1 cellular context compared by ENCODE assay signal in genomic region chr4:6408263-6408662, GRCh38.
TF ChIP-seq lines count a peak whose summit lies in the region.

No MANE protein-coding gene starts in this region.

TF ChIP-seq in GM23338, 12 proteins besides CTCF, POLR2A, EP300 and RAD21 (continued from another document):
- TF ChIP-seq, protein P1, sequence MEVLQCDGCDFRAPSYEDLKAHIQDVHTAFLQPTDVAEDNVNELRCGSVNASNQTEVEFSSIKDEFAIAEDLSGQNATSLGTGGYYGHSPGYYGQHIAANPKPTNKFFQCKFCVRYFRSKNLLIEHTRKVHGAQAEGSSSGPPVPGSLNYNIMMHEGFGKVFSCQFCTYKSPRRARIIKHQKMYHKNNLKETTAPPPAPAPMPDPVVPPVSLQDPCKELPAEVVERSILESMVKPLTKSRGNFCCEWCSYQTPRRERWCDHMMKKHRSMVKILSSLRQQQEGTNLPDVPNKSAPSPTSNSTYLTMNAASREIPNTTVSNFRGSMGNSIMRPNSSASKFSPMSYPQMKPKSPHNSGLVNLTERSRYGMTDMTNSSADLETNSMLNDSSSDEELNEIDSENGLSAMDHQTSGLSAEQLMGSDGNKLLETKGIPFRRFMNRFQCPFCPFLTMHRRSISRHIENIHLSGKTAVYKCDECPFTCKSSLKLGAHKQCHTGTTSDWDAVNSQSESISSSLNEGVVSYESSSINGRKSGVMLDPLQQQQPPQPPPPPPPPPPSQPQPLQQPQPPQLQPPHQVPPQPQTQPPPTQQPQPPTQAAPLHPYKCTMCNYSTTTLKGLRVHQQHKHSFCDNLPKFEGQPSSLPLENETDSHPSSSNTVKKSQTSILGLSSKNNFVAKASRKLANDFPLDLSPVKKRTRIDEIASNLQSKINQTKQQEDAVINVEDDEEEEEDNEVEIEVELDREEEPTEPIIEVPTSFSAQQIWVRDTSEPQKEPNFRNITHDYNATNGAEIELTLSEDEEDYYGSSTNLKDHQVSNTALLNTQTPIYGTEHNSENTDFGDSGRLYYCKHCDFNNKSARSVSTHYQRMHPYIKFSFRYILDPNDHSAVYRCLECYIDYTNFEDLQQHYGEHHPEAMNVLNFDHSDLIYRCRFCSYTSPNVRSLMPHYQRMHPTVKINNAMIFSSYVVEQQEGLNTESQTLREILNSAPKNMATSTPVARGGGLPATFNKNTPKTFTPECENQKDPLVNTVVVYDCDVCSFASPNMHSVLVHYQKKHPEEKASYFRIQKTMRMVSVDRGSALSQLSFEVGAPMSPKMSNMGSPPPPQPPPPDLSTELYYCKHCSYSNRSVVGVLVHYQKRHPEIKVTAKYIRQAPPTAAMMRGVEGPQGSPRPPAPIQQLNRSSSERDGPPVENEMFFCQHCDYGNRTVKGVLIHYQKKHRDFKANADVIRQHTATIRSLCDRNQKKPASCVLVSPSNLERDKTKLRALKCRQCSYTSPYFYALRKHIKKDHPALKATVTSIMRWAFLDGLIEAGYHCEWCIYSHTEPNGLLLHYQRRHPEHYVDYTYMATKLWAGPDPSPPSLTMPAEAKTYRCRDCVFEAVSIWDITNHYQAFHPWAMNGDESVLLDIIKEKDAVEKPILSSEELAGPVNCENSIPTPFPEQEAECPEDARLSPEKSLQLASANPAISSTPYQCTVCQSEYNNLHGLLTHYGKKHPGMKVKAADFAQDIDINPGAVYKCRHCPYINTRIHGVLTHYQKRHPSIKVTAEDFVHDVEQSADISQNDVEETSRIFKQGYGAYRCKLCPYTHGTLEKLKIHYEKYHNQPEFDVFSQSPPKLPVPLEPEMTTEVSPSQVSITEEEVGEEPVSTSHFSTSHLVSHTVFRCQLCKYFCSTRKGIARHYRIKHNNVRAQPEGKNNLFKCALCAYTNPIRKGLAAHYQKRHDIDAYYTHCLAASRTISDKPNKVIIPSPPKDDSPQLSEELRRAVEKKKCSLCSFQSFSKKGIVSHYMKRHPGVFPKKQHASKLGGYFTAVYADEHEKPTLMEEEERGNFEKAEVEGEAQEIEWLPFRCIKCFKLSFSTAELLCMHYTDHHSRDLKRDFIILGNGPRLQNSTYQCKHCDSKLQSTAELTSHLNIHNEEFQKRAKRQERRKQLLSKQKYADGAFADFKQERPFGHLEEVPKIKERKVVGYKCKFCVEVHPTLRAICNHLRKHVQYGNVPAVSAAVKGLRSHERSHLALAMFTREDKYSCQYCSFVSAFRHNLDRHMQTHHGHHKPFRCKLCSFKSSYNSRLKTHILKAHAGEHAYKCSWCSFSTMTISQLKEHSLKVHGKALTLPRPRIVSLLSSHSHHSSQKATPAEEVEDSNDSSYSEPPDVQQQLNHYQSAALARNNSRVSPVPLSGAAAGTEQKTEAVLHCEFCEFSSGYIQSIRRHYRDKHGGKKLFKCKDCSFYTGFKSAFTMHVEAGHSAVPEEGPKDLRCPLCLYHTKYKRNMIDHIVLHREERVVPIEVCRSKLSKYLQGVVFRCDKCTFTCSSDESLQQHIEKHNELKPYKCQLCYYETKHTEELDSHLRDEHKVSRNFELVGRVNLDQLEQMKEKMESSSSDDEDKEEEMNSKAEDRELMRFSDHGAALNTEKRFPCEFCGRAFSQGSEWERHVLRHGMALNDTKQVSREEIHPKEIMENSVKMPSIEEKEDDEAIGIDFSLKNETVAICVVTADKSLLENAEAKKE (CRISPR knock-in tag; IDR thresholded peaks at IDR 0.05) = no peak
- TF ChIP-seq, protein P2, sequence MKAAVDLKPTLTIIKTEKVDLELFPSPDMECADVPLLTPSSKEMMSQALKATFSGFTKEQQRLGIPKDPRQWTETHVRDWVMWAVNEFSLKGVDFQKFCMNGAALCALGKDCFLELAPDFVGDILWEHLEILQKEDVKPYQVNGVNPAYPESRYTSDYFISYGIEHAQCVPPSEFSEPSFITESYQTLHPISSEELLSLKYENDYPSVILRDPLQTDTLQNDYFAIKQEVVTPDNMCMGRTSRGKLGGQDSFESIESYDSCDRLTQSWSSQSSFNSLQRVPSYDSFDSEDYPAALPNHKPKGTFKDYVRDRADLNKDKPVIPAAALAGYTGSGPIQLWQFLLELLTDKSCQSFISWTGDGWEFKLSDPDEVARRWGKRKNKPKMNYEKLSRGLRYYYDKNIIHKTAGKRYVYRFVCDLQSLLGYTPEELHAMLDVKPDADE (IDR thresholded peaks at IDR 0.05) = no peak
- TF ChIP-seq ZNF331 (CRISPR knock-in tag; IDR thresholded peaks at IDR 0.05; ENCODE audit: low read depth) (no peak), EZH2 (IDR thresholded peaks at IDR 0.05; ENCODE audit: low read depth, unreplicated experiment) (no peak), JUNB (IDR thresholded peaks at IDR 0.05; ENCODE audit: unreplicated experiment) (no peak), STAT1 (IDR thresholded peaks at IDR 0.05; ENCODE audit: unreplicated experiment) (no peak), ZNF114 (CRISPR knock-in tag; IDR thresholded peaks at IDR 0.05) (no peak), POLR2AphosphoS5 (IDR thresholded peaks at IDR 0.05; ENCODE audit: low read depth) (no peak), EZH2phosphoT487 (IDR thresholded peaks at IDR 0.05; ENCODE audit: unreplicated experiment) (no peak), NANOG (IDR thresholded peaks at IDR 0.05; ENCODE audit: borderline replicate concordance) (no peak)
